In the genomic region with DNA sequence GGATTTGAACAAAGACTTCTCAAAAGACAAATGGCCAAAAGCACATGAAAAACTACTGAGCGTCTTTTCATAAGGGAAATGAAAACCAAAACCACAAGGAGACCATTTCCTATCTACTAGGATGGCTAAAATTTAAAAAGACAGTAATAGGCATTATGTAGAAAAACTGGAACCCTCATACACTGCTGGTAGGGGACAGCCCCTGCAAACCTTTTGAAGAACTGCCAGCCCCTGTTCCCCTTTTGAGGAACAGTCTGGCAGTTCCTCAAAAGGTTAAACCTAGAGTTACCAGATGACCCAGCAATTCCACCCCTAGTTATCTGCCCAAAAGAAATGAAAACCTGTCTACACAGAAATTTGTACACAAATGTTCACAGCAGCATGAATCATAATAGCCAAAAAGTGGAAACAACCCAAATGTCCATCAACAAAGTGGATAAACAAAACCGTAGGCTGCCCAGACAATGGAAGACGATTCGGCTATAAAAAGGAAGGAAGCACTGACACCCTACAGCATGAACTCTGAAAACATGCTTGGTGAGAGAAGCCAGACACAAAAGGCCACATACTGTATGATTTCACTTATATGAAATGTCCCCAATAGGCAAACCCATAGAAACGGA, we compare ENCODE assay signal across 10 cellular contexts. TPM values are rescaled to one million over a fixed set of nuclear protein-coding genes. Genes with fewer than 3 reads are reported as not detected.
A peak's percentile ranks its signal among the peaks of the same experiment; 100 is the strongest.
DNase-seq lines count a peak whose midpoint lies in the region; ATAC-seq and TF ChIP-seq lines count a peak whose summit lies in the region.
"Had no signal": no experiment of that assay in that cellular context is flagged by ENCODE, and none has a peak within 500 bp of the region (broad histone marks: within the 10 kb centered on the region; RNA-seq: fewer than 3 reads in every experiment).

No MANE protein-coding gene starts in this region.

- peaks cover 24% of the 10 kb centered on the region for H3K36me3 Mint-ChIP-seq in activated B cell treated with CpG ODN at 0.5 μM for 24 hours (ENCODE audit: low read depth)

- CTCF ChIA-PET in GM10248 (lab: Yijun Ruan, JAX), result interaction anchor here (1.0 to 5.5 kb wide), 5 partner anchors 10 to 440 kb away, joined by 3 to 53 read pairs (median 3); no protein-coding TSS in a partner anchor
- CTCF ChIA-PET in activated B cell treated with CpG ODN at 0.5 μM for 24 hours (lab: Charles Lee), result interaction anchor here (1.0 to 1.3 kb wide), 2 partner anchors 11 to 33 kb away, joined by 3 to 4 read pairs; no protein-coding TSS in a partner anchor

- H3K4me1 ChIP-seq in mucosa of rectum (ENCODE audit: control insufficient read depth in 2 of 2, insufficient read depth in 2 of 2, low read length in 2 of 2), result peaks cover 19 to 22% of the 10 kb centered on the region in 2 donors

- peak overlapping the region; percentile 85 for H3K27ac Mint-ChIP-seq in activated B cell treated with CpG ODN at 0.5 μM for 24 hours

- H3K27ac ChIP-seq in mucosa of rectum (ENCODE audit: low read depth in 2 of 2, low read length in 2 of 2), result peak overlapping the region; percentile 45 to 74

- no peaks in the 10 kb centered on the region for H3K9me3 ChIP-seq in mucosa of rectum (ENCODE audit: control insufficient read depth in 2 of 2, low read length in 2 of 2)

- H3K36me3 ChIP-seq in mucosa of rectum (ENCODE audit: control insufficient read depth in 2 of 2, insufficient read depth in 2 of 2, low read length in 2 of 2), result peaks cover 16 to 20% of the 10 kb centered on the region in 2 donors

- TF ChIP-seq CTCF in GM10248 (IDR thresholded peaks at IDR 0.05; ENCODE audit: control extremely low read depth, extremely low read depth, low read depth, missing control alignments) (no peak), activated B cell treated with CpG ODN at 0.5 μM for 24 hours (IDR thresholded peaks at IDR 0.05) (no peak)

- H3K9me3 Mint-ChIP-seq in activated B cell treated with CpG ODN at 0.5 μM for 24 hours, result no peaks in the 10 kb centered on the region

- DNase-seq in GM10248 (ENCODE audit: extremely low spot score) (peak; percentile 43), activated B cell treated with CpG ODN at 0.5 μM for 24 hours (no peak), AG08396 (ENCODE audit: low spot score) (no peak), DMS53 treated with DMSO at 0.1 percent for 48 hours (lab: John Stamatoyannopoulos, UW; ENCODE audit: unreplicated experiment) (no peak), DMS153 treated with DMSO at 0.1 percent for 48 hours (lab: John Stamatoyannopoulos, UW; ENCODE audit: unreplicated experiment) (no peak)
- DNase-seq: NCI-H446 treated with DMSO at 0.1 percent for 48 hours had no signal

- H3K27me3 ChIP-seq in mucosa of rectum (ENCODE audit: control insufficient read depth in 2 of 2, insufficient read depth in 2 of 2, low read length in 2 of 2), result no peaks in the 10 kb centered on the region

- peak overlapping the region in 1 of 2 donors; percentile 41 for H3K9ac ChIP-seq in mucosa of rectum (ENCODE audit: low read depth in 1 of 2, low read length in 2 of 2)

- H3K4me3 Mint-ChIP-seq in activated B cell treated with CpG ODN at 0.5 μM for 24 hours, result peak overlapping the region; percentile 60

- ATAC-seq in HG03103 (IDR thresholded peaks at IDR 0.05; ENCODE audit: low read depth, unreplicated experiment), result peak; percentile 63
- peak; percentile 81 for ATAC-seq in activated B cell treated with CpG ODN at 0.5 μM for 24 hours (ENCODE audit: low read depth)
- ATAC-seq in GM18520 (IDR thresholded peaks at IDR 0.05; ENCODE audit: unreplicated experiment), result no peak

- POLR2A ChIA-PET in GM10248 (lab: Yijun Ruan, JAX), result no interaction called here
- POLR2A ChIA-PET in activated B cell treated with CpG ODN at 0.5 μM for 24 hours (lab: Charles Lee), result interaction anchor here (0.8 kb wide), 1 partner anchor 10 kb away, joined by 3 read pairs; no protein-coding TSS in a partner anchor

- intact Hi-C loops in activated B cell treated with CpG ODN at 0.5 μM for 24 hours (cut with micrococcal nuclease), result no loop called here

- peak overlapping the region in 1 of 2 donors; percentile 8 for H3K4me3 ChIP-seq in mucosa of rectum (ENCODE audit: low read length in 2 of 2)

- no peaks in the 10 kb centered on the region for H3K27me3 Mint-ChIP-seq in activated B cell treated with CpG ODN at 0.5 μM for 24 hours

- H3K4me1 Mint-ChIP-seq in activated B cell treated with CpG ODN at 0.5 μM for 24 hours, result peaks cover 35% of the 10 kb centered on the region

RNA-seq across cellular contexts. Expression of a gene that starts 22.9 kb away (rescaled TPM):
- total RNA-seq in activated B cell treated with CpG ODN at 0.5 μM for 24 hours, result 12.5 and 12.9 TPM in 2 replicates

RNA-seq across cellular contexts. Expression of a gene that starts 39.5 kb away (rescaled TPM):
- total RNA-seq in activated B cell treated with CpG ODN at 0.5 μM for 24 hours, result 30.8 and 32.1 TPM in 2 replicates

RNA-seq across cellular contexts. Expression of a gene that starts 40.4 kb away (rescaled TPM):
- 0.13 and 0.15 TPM in 2 replicates for total RNA-seq in activated B cell treated with CpG ODN at 0.5 μM for 24 hours
- total RNA-seq: bronchial epithelial cell had no signal

RNA-seq across cellular contexts. Expression of a gene that starts 41.3 kb away (rescaled TPM):
- total RNA-seq in activated B cell treated with CpG ODN at 0.5 μM for 24 hours, result 30.0 and 42.4 TPM in 2 replicates
